ENCODE assay signal across 25 cellular contexts in the genomic region with DNA sequence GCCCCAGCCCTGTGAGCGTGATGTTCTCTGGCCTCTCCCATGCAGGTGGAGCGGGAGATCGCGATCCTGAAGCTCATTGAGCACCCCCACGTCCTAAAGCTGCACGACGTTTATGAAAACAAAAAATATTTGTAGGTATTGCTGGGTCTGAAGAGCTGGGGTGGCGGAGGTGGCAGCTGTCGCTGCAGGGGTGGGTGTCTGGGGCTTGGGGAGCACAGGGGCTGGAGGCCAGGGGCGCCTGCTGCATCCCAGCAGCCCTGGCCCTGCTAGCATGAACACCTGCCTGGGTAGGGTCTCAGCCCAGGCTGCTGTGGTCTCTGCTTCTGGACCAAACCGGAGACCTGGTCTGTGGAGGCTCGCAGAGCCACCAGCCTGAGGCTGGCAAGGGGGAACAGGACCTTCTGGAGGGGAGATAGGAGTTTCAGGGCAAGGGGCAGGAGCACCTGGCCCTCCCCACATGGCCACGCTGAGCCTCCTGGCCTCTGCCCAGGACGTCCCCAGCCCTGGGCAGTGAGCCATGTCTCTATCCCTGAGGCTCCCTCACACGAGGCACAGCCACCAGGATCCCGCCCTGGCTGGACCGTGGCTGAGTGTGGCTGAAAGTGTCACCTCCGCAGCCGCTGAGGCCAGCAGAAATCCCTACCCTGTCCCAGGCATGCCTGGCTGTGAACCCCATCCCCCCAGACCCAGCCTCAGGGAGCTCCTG.
"Had no signal": no experiment of that assay in that cellular context is flagged by ENCODE, and none has a peak within 500 bp of the region (broad histone marks: within the 10 kb centered on the region; RNA-seq: fewer than 3 reads in every experiment).

No MANE protein-coding gene starts in this region.

- H3K27ac ChIP-seq: breast epithelium, epithelial cell of prostate, left lung, neutrophil, pancreas, psoas muscle, right lobe of liver, skin epidermis, thyroid gland, upper lobe of right lung had no signal

- DNase-seq: activated CD4-positive, alpha-beta T cell treated with anti-CD3 and anti-CD28 coated beads for 36 hours; activated CD4-positive, alpha-beta T cell treated with anti-CD3 and anti-CD28 coated beads, Interleukin-2, amount 50 U/mL, for 4 hours; activated CD8-positive, alpha-beta memory T cell treated with anti-CD3 and anti-CD28 coated beads for 24 hours; activated CD8-positive, alpha-beta memory T cell treated with anti-CD3 and anti-CD28 coated beads, Interleukin-2, amount 50 U/mL, for 4 hours; activated naive CD8-positive, alpha-beta T cell treated with anti-CD3 and anti-CD28 coated beads for 36 hours; activated T-cell treated with anti-CD3 and anti-CD28 coated beads, Interleukin-2, amount 50 U/mL, for 24 hours; cortex of kidney; immature natural killer cell; left lung; mammary epithelial cell; psoas muscle; right lobe of liver; stimulated activated CD4-positive, alpha-beta T cell treated with anti-CD3 and anti-CD28 coated beads, Interleukin-2, amount 100 ng/mL, for 24 hours; stimulated activated naive B cell treated with anti-CD40 and anti-IgM and Interleukin-4, amounts not matched to agents 10 μg/mL and 1 μg/mL and 100 μg/mL, for 72 hours; T-helper 1 cell; upper lobe of right lung had no signal

- H3K36me3 ChIP-seq: breast epithelium, left lung, neutrophil, right lobe of liver, thyroid gland, upper lobe of right lung had no signal

- H3K4me3 ChIP-seq: breast epithelium, left lung, pancreas, psoas muscle, right lobe of liver, skin epidermis, thyroid gland, upper lobe of right lung had no signal

- ATAC-seq: activated CD4-positive, alpha-beta T cell treated with anti-CD3 and anti-CD28 coated beads for 36 hours; activated T-helper 17 cell treated with anti-CD3 and anti-CD28 coated beads, Interleukin-2, amount 50 U/mL, for 72 hours; natural killer cell treated with Interleukin-12 subunit alpha and Interleukin-12 subunit beta and Interleukin-15 and Interleukin-18, amount 100 ng/mL, for 72 hours; stimulated activated naive B cell treated with anti-CD40 and anti-IgM and Interleukin-4, amounts not matched to agents 10 μg/mL and 1 μg/mL and 100 μg/mL, for 72 hours; WTC11 had no signal

- H3K9me3 ChIP-seq: breast epithelium, left lung, neutrophil, pancreas, psoas muscle, right lobe of liver, thyroid gland, upper lobe of right lung had no signal

- H3K4me1 ChIP-seq: breast epithelium, left lung, psoas muscle, right lobe of liver, upper lobe of right lung had no signal

- H3K27me3 ChIP-seq: pancreas, right lobe of liver, thyroid gland had no signal
